ENCODE assay signal across 2 cellular contexts in genomic region chr2:240925576-240926515, GRCh38.
TF ChIP-seq lines count a peak whose summit lies in the region.

No MANE protein-coding gene starts in this region.

TF ChIP-seq in SK-N-SH, 30 proteins besides CTCF, POLR2A, EP300 and RAD21 (continued from another document):
- TF ChIP-seq USF2 (IDR thresholded peaks at IDR 0.05; ENCODE audit: borderline replicate concordance, low read depth, low read length): no peak
- TF ChIP-seq IRF3 (IDR thresholded peaks at IDR 0.05; ENCODE audit: low read depth, low read length): no peak
- no peak for TF ChIP-seq REST (IDR thresholded peaks at IDR 0.05; ENCODE audit: low read depth, low read length)
TF ChIP-seq in SK-N-SH: peak in this region for 0.

TF ChIP-seq in SK-N-SH treated with all-trans-retinoic acid at 6 μM for 48 hours, 23 proteins besides CTCF, POLR2A, EP300 and RAD21 (continued from another document):
- no peak for TF ChIP-seq POU6F1 (CRISPR knock-in tag; IDR thresholded peaks at IDR 0.05; ENCODE audit: borderline replicate concordance, low read depth)
- TF ChIP-seq ZFP3 (CRISPR knock-in tag; IDR thresholded peaks at IDR 0.05): no peak
- TF ChIP-seq PATZ1 (CRISPR knock-in tag; IDR thresholded peaks at IDR 0.05; ENCODE audit: borderline replicate concordance): no peak
- TF ChIP-seq ARNTL (CRISPR knock-in tag; IDR thresholded peaks at IDR 0.05; ENCODE audit: borderline replicate concordance, low read depth): no peak
- no peak for TF ChIP-seq TCF4 (CRISPR knock-in tag; IDR thresholded peaks at IDR 0.05; ENCODE audit: borderline replicate concordance)
- TF ChIP-seq CREB5 (CRISPR knock-in tag; IDR thresholded peaks at IDR 0.05; ENCODE audit: low read depth): no peak
